ENCODE assay signal across 15 cellular contexts in genomic region chr2:86052265-86052664, GRCh38. TPM values are rescaled to one million over a fixed set of nuclear protein-coding genes. Genes with fewer than 3 reads are reported as not detected.
A peak's percentile ranks its signal among the peaks of the same experiment; 100 is the strongest.
DNase-seq lines count a peak whose midpoint lies in the region; ATAC-seq and TF ChIP-seq lines count a peak whose summit lies in the region.
"Had no signal": no experiment of that assay in that cellular context is flagged by ENCODE, and none has a peak within 500 bp of the region (broad histone marks: within the 10 kb centered on the region; RNA-seq: fewer than 3 reads in every experiment).

No MANE protein-coding gene starts in this region.

- H3K9me3 Mint-ChIP-seq in activated CD4-positive, alpha-beta memory T cell treated with anti-CD3 and anti-CD28 coated beads, Interleukin-2, amount 10 ng/mL, durations not matched to agents 7 days and 5 days: no peaks in the 10 kb centered on the region
- H3K9me3 Mint-ChIP-seq in activated CD4-positive, alpha-beta memory T cell treated with anti-CD3 and anti-CD28 coated beads for 36 hours: no peaks in the 10 kb centered on the region
- no peaks in the 10 kb centered on the region for H3K9me3 Mint-ChIP-seq in natural killer cell
- no peaks in the 10 kb centered on the region for H3K9me3 Mint-ChIP-seq in natural killer cell treated with Interleukin-12 subunit alpha and Interleukin-12 subunit beta and Interleukin-15 and Interleukin-18, amount 100 ng/mL, for 72 hours
- H3K9me3 Mint-ChIP-seq in central memory CD8-positive, alpha-beta T cell: no peaks in the 10 kb centered on the region
- H3K9me3 Mint-ChIP-seq: CD14-positive monocyte; CD4-positive, alpha-beta memory T cell had no signal

- no peaks in the 10 kb centered on the region for H3K4me1 Mint-ChIP-seq in activated CD4-positive, alpha-beta memory T cell treated with anti-CD3 and anti-CD28 coated beads, Interleukin-2, amount 10 ng/mL, durations not matched to agents 7 days and 5 days
- H3K4me1 Mint-ChIP-seq in activated CD4-positive, alpha-beta memory T cell treated with anti-CD3 and anti-CD28 coated beads for 36 hours (ENCODE audit: low read depth): no peaks in the 10 kb centered on the region
- no peaks in the 10 kb centered on the region for H3K4me1 Mint-ChIP-seq in natural killer cell
- H3K4me1 Mint-ChIP-seq in natural killer cell treated with Interleukin-12 subunit alpha and Interleukin-12 subunit beta and Interleukin-15 and Interleukin-18, amount 100 ng/mL, for 72 hours (ENCODE audit: low read depth in 2 of 2): no peaks in the 10 kb centered on the region
- H3K4me1 Mint-ChIP-seq in central memory CD8-positive, alpha-beta T cell: no peaks in the 10 kb centered on the region

- intact Hi-C loops in activated CD4-positive, alpha-beta memory T cell treated with anti-CD3 and anti-CD28 coated beads for 36 hours (cut with micrococcal nuclease): no loop called here
- intact Hi-C loops in natural killer cell (cut with micrococcal nuclease): no loop called here
- intact Hi-C loops in left colon (cut with DNase I, micrococcal nuclease): no loop called here

- CTCF ChIA-PET in activated CD4-positive, alpha-beta memory T cell treated with anti-CD3 and anti-CD28 coated beads, Interleukin-2, amount 10 ng/mL, durations not matched to agents 7 days and 5 days (lab: Charles Lee): no interaction called here
- CTCF ChIA-PET in activated CD4-positive, alpha-beta memory T cell treated with anti-CD3 and anti-CD28 coated beads for 36 hours (lab: Charles Lee): interaction anchor here (1.4 to 1.6 kb wide), 2 partner anchors 28 to 225 kb away, joined by 4 to 7 read pairs; no protein-coding TSS in a partner anchor

- no peak for TF ChIP-seq CTCF in natural killer cell (IDR thresholded peaks at IDR 0.05)

- H3K36me3 Mint-ChIP-seq in activated CD4-positive, alpha-beta memory T cell treated with anti-CD3 and anti-CD28 coated beads, Interleukin-2, amount 10 ng/mL, durations not matched to agents 7 days and 5 days (ENCODE audit: low read depth): peaks cover 35% of the 10 kb centered on the region
- peaks cover 36% of the 10 kb centered on the region for H3K36me3 Mint-ChIP-seq in activated CD4-positive, alpha-beta memory T cell treated with anti-CD3 and anti-CD28 coated beads for 36 hours
- no peaks in the 10 kb centered on the region for H3K36me3 Mint-ChIP-seq in natural killer cell
- peaks cover 4% of the 10 kb centered on the region for H3K36me3 Mint-ChIP-seq in natural killer cell treated with Interleukin-12 subunit alpha and Interleukin-12 subunit beta and Interleukin-15 and Interleukin-18, amount 100 ng/mL, for 72 hours
- peaks cover 19% of the 10 kb centered on the region for H3K36me3 Mint-ChIP-seq in central memory CD8-positive, alpha-beta T cell (ENCODE audit: insufficient read depth)

- POLR2A ChIA-PET in activated CD4-positive, alpha-beta memory T cell treated with anti-CD3 and anti-CD28 coated beads, Interleukin-2, amount 10 ng/mL, durations not matched to agents 7 days and 5 days (lab: Charles Lee): no interaction called here
- POLR2A ChIA-PET in activated CD4-positive, alpha-beta memory T cell treated with anti-CD3 and anti-CD28 coated beads for 36 hours (lab: Charles Lee): no interaction called here

- no peaks in the 10 kb centered on the region for H3K27me3 Mint-ChIP-seq in activated CD4-positive, alpha-beta memory T cell treated with anti-CD3 and anti-CD28 coated beads, Interleukin-2, amount 10 ng/mL, durations not matched to agents 7 days and 5 days
- no peaks in the 10 kb centered on the region for H3K27me3 Mint-ChIP-seq in activated CD4-positive, alpha-beta memory T cell treated with anti-CD3 and anti-CD28 coated beads for 36 hours
- H3K27me3 Mint-ChIP-seq in natural killer cell (ENCODE audit: low read depth in 2 of 2): no peaks in the 10 kb centered on the region
- H3K27me3 Mint-ChIP-seq in natural killer cell treated with Interleukin-12 subunit alpha and Interleukin-12 subunit beta and Interleukin-15 and Interleukin-18, amount 100 ng/mL, for 72 hours: no peaks in the 10 kb centered on the region
- no peaks in the 10 kb centered on the region for H3K27me3 Mint-ChIP-seq in central memory CD8-positive, alpha-beta T cell
- H3K27me3 Mint-ChIP-seq: CD4-positive, alpha-beta memory T cell had no signal

- peak; percentile 2 for DNase-seq in activated CD4-positive, alpha-beta memory T cell treated with anti-CD3 and anti-CD28 coated beads, Interleukin-2, amount 10 ng/mL, durations not matched to agents 7 days and 5 days
- no peak for DNase-seq in activated CD4-positive, alpha-beta memory T cell treated with anti-CD3 and anti-CD28 coated beads for 36 hours
- DNase-seq in natural killer cell: peak; percentile 4
- DNase-seq in natural killer cell treated with Interleukin-12 subunit alpha and Interleukin-12 subunit beta and Interleukin-15 and Interleukin-18, amount 100 ng/mL, for 72 hours (ENCODE audit: low spot score): no peak
- DNase-seq in central memory CD8-positive, alpha-beta T cell (ENCODE audit: low spot score in 2 of 2): no peak
- DNase-seq in NK-92 (lab: John Stamatoyannopoulos, UW; ENCODE audit: unreplicated experiment): no peak
- DNase-seq in superior temporal gyrus (ENCODE audit: extremely low spot score): no peak
- DNase-seq in left colon: no peak
- DNase-seq: 8988T; CD4-positive, alpha-beta memory T cell; DMS153; DMS79; GDM1; GM23248 had no signal

- no peak overlapping the region for H3K4me3 Mint-ChIP-seq in activated CD4-positive, alpha-beta memory T cell treated with anti-CD3 and anti-CD28 coated beads, Interleukin-2, amount 10 ng/mL, durations not matched to agents 7 days and 5 days
- no peak overlapping the region for H3K4me3 Mint-ChIP-seq in activated CD4-positive, alpha-beta memory T cell treated with anti-CD3 and anti-CD28 coated beads for 36 hours
- no peak overlapping the region for H3K4me3 Mint-ChIP-seq in natural killer cell
- H3K4me3 Mint-ChIP-seq in natural killer cell treated with Interleukin-12 subunit alpha and Interleukin-12 subunit beta and Interleukin-15 and Interleukin-18, amount 100 ng/mL, for 72 hours: no peak overlapping the region
- H3K4me3 Mint-ChIP-seq in central memory CD8-positive, alpha-beta T cell: no peak overlapping the region
- H3K4me3 Mint-ChIP-seq: CD14-positive monocyte; CD4-positive, alpha-beta memory T cell had no signal

- no peak overlapping the region for H3K27ac Mint-ChIP-seq in activated CD4-positive, alpha-beta memory T cell treated with anti-CD3 and anti-CD28 coated beads, Interleukin-2, amount 10 ng/mL, durations not matched to agents 7 days and 5 days
- no peak overlapping the region for H3K27ac Mint-ChIP-seq in activated CD4-positive, alpha-beta memory T cell treated with anti-CD3 and anti-CD28 coated beads for 36 hours
- H3K27ac Mint-ChIP-seq in natural killer cell: no peak overlapping the region
- H3K27ac Mint-ChIP-seq in natural killer cell treated with Interleukin-12 subunit alpha and Interleukin-12 subunit beta and Interleukin-15 and Interleukin-18, amount 100 ng/mL, for 72 hours: no peak overlapping the region
- H3K27ac Mint-ChIP-seq in central memory CD8-positive, alpha-beta T cell (ENCODE audit: low read depth): peak overlapping the region; percentile 32

- ATAC-seq in natural killer cell: no peak
- no peak for ATAC-seq in natural killer cell treated with Interleukin-12 subunit alpha and Interleukin-12 subunit beta and Interleukin-15 and Interleukin-18, amount 100 ng/mL, for 72 hours
- no peak for ATAC-seq in central memory CD8-positive, alpha-beta T cell (replicated peaks; ENCODE audit: extremely low read depth, poor library complexity, severe bottlenecking)
- no peak for ATAC-seq in left colon

RNA-seq across cellular contexts. Expression of gene POLR1A, which starts 53.4 kb away (rescaled TPM):
- total RNA-seq in activated CD4-positive, alpha-beta memory T cell treated with anti-CD3 and anti-CD28 coated beads, Interleukin-2, amount 10 ng/mL, durations not matched to agents 7 days and 5 days: 10 to 100 TPM; 25.2 to 29.7 TPM
- 10 to 100 TPM; 27.2 to 33.8 TPM for total RNA-seq in activated CD4-positive, alpha-beta memory T cell treated with anti-CD3 and anti-CD28 coated beads for 36 hours
- total RNA-seq in natural killer cell (10 to 100 TPM; 19.7 to 26.5 (median 22.8) TPM), left colon (10 to 100 TPM; 18.4 to 29.9 TPM)
- total RNA-seq in natural killer cell treated with Interleukin-12 subunit alpha and Interleukin-12 subunit beta and Interleukin-15 and Interleukin-18, amount 100 ng/mL, for 72 hours: 10 to 100 TPM; 51.7 to 99.2 TPM

RNA-seq across cellular contexts. Expression of gene PTCD3, which starts 53.8 kb away (rescaled TPM):
- 100 to 1,000 TPM; 144 to 149 TPM for total RNA-seq in activated CD4-positive, alpha-beta memory T cell treated with anti-CD3 and anti-CD28 coated beads, Interleukin-2, amount 10 ng/mL, durations not matched to agents 7 days and 5 days
- total RNA-seq in activated CD4-positive, alpha-beta memory T cell treated with anti-CD3 and anti-CD28 coated beads for 36 hours: 100 to 1,000 TPM; 172 to 175 TPM
- total RNA-seq in natural killer cell (100 to 1,000 TPM; 115 to 146 (median 128) TPM), left colon (100 to 1,000 TPM in 1 of 2 donors, 10 to 100 TPM in 1; 73.8 to 101 TPM)
- total RNA-seq in natural killer cell treated with Interleukin-12 subunit alpha and Interleukin-12 subunit beta and Interleukin-15 and Interleukin-18, amount 100 ng/mL, for 72 hours: 100 to 1,000 TPM; 101 to 169 TPM

Comparison
In these comparisons a context has a peak if more than half of its experiments do, and no peak if none do; other contexts are left out.
1. DNase-seq: peak in activated CD4-positive, alpha-beta memory T cell treated with anti-CD3 and anti-CD28 coated beads, Interleukin-2, amount 10 ng/mL, durations not matched to agents 7 days and 5 days (single experiment) and natural killer cell (single experiment); none in activated CD4-positive, alpha-beta memory T cell treated with anti-CD3 and anti-CD28 coated beads for 36 hours (single experiment), natural killer cell treated with Interleukin-12 subunit alpha and Interleukin-12 subunit beta and Interleukin-15 and Interleukin-18, amount 100 ng/mL, for 72 hours (single experiment), central memory CD8-positive, alpha-beta T cell (0 of 2), NK-92 (single experiment), superior temporal gyrus (single experiment) and left colon (0 of 2).